In the genomic region with DNA sequence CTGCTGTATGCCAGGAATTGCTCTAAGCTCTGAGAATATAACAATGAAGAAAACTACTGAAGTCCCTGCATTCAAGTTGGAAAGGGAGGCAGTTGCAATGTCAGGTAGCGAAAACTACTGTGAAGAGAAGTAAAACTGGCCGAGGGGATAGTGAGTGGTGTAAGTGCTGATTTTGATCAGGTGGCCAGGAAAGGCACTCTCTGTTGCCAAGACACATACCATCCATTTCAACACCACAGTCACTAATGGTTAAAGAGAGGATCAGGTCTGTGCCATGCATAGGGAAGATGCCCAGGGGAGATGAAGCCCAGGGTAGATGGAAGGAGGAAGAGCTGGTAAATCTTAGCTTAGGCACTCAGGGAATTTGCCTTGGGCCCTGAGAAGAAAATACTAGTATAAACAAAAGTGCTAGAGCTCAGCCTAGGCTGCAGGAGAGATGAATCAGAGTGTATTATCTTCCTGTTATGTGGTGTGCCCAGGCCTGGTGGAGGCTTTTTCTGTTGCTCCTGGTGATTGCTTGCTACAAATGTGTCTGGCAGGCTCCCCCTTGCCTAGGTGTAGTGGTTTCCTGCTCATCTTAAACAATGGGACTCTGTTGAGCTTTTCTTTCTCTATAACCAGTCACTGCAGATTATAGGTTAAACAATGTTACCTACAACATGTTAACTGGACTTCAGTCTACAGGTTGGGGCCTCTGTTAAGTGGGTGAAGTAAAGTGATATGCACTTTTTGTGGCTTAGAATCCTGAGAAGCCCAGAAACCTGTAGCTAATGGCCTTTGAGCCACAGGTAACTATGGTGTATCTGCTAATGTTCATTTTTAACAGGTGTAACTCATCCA, we compare ENCODE assay signal across 13 cellular contexts.
DNase-seq lines count a peak whose midpoint lies in the region; ATAC-seq, FAIRE-seq and TF ChIP-seq lines count a peak whose summit lies in the region.
"Had no signal": no experiment of that assay in that cellular context is flagged by ENCODE, and none has a peak within 500 bp of the region (broad histone marks: within the 10 kb centered on the region; RNA-seq: fewer than 3 reads in every experiment).

No MANE protein-coding gene starts in this region.

- no peak for FAIRE-seq in HTR-8/SVneo (lab: Jason Lieb, UNC)
- FAIRE-seq: frontal cortex, TTC549 had no signal

- no peaks in the 10 kb centered on the region for H3K27me3 Mint-ChIP-seq in activated CD4-positive, alpha-beta memory T cell treated with anti-CD3 and anti-CD28 coated beads for 36 hours
- H3K27me3 Mint-ChIP-seq: CD4-positive, alpha-beta T cell had no signal

- no peak overlapping the region for H3K4me3 Mint-ChIP-seq in activated CD4-positive, alpha-beta memory T cell treated with anti-CD3 and anti-CD28 coated beads for 36 hours
- H3K4me3 Mint-ChIP-seq: CD4-positive, alpha-beta T cell had no signal

- no peaks in the 10 kb centered on the region for H3K9me3 Mint-ChIP-seq in activated CD4-positive, alpha-beta memory T cell treated with anti-CD3 and anti-CD28 coated beads for 36 hours
- H3K9me3 Mint-ChIP-seq: CD4-positive, alpha-beta T cell had no signal

- ATAC-seq in GM19397 (IDR thresholded peaks at IDR 0.05; ENCODE audit: unreplicated experiment) = no peak
- no peak for ATAC-seq in HG03442 (IDR thresholded peaks at IDR 0.05; ENCODE audit: unreplicated experiment)

- peaks cover 59% of the 10 kb centered on the region for H3K4me1 Mint-ChIP-seq in activated CD4-positive, alpha-beta memory T cell treated with anti-CD3 and anti-CD28 coated beads for 36 hours (ENCODE audit: low read depth)

- peak; percentile 37 for DNase-seq in stimulated activated CD4-positive, alpha-beta T cell treated with anti-CD3 and anti-CD28 coated beads, Interleukin-1b, Interleukin-23, amount 100 ng/mL, for 48 hours
- no peak for DNase-seq in stimulated activated CD4-positive, alpha-beta T cell treated with anti-CD3 and anti-CD28 coated beads, Interleukin-2, amount 100 ng/mL, for 48 hours
- peak; percentile 49 for DNase-seq in activated CD4-positive, alpha-beta memory T cell treated with anti-CD3 and anti-CD28 coated beads for 36 hours
- DNase-seq in fibroblast of villous mesenchyme (ENCODE audit: low read depth) (peak; percentile 67), inferior parietal cortex (ENCODE audit: extremely low spot score) (no peak), HTR-8/SVneo (ENCODE audit: insufficient read length, low spot score) (no peak)
- DNase-seq: aorta; CD4-positive, alpha-beta T cell had no signal

- no peak overlapping the region for H3K4me3 ChIP-seq in fibroblast of villous mesenchyme (ENCODE audit: low read depth, low read length)
- H3K4me3 ChIP-seq: lung had no signal

- peak overlapping the region; percentile 8 for H3K27ac Mint-ChIP-seq in activated CD4-positive, alpha-beta memory T cell treated with anti-CD3 and anti-CD28 coated beads for 36 hours
- H3K27ac Mint-ChIP-seq: CD4-positive, alpha-beta T cell had no signal

- CTCF ChIA-PET in activated CD4-positive, alpha-beta memory T cell treated with anti-CD3 and anti-CD28 coated beads for 36 hours (lab: Charles Lee) = interaction anchor here (1.0 to 1.5 kb wide), 2 partner anchors 8 to 304 kb away, joined by 3 to 4 read pairs; no protein-coding TSS in a partner anchor

- POLR2A ChIA-PET in activated CD4-positive, alpha-beta memory T cell treated with anti-CD3 and anti-CD28 coated beads for 36 hours (lab: Charles Lee) = interaction anchor here (0.9 kb wide), 1 partner anchor 19 kb away, joined by 3 read pairs; no protein-coding TSS in a partner anchor

- peaks cover 31% of the 10 kb centered on the region for H3K36me3 Mint-ChIP-seq in activated CD4-positive, alpha-beta memory T cell treated with anti-CD3 and anti-CD28 coated beads for 36 hours

- no peak for TF ChIP-seq CTCF in fibroblast of villous mesenchyme (IDR thresholded peaks at IDR 0.05; ENCODE audit: insufficient read depth, low read depth, low read length)

- intact Hi-C loops in activated CD4-positive, alpha-beta memory T cell treated with anti-CD3 and anti-CD28 coated beads for 36 hours (cut with micrococcal nuclease) = loop anchor here (2.0 kb wide), 1 partner anchor 15 kb away; no protein-coding TSS in a partner anchor

Comparison
In these comparisons a context has a peak if more than half of its experiments do, and no peak if none do; other contexts are left out.
1. DNase-seq: peak in stimulated activated CD4-positive, alpha-beta T cell treated with anti-CD3 and anti-CD28 coated beads, Interleukin-1b, Interleukin-23, amount 100 ng/mL, for 48 hours (single experiment), activated CD4-positive, alpha-beta memory T cell treated with anti-CD3 and anti-CD28 coated beads for 36 hours (single experiment) and fibroblast of villous mesenchyme (single experiment); none in stimulated activated CD4-positive, alpha-beta T cell treated with anti-CD3 and anti-CD28 coated beads, Interleukin-2, amount 100 ng/mL, for 48 hours (0 of 2), inferior parietal cortex (single experiment) and HTR-8/SVneo (single experiment).